ENCODE assay signal across 17 cellular contexts in genomic region chr4:45241976-45242375, GRCh38.
DNase-seq lines count a peak whose midpoint lies in the region; ATAC-seq, FAIRE-seq and TF ChIP-seq lines count a peak whose summit lies in the region.
"Had no signal": no experiment of that assay in that cellular context is flagged by ENCODE, and none has a peak within 500 bp of the region (broad histone marks: within the 10 kb centered on the region; RNA-seq: fewer than 3 reads in every experiment).

No MANE protein-coding gene starts in this region.

- no peak overlapping the region for H3K27ac ChIP-seq in small intestine (ENCODE audit: low read depth in 1 of 2, low read length in 1 of 2)
- H3K27ac ChIP-seq: SJCRH30 had no signal

- H3K4me3 ChIP-seq in astrocyte of the cerebellum (ENCODE audit: low read depth, low read length) = no peak overlapping the region
- no peak overlapping the region for H3K4me3 ChIP-seq in fibroblast of mammary gland (ENCODE audit: control insufficient read depth, low read depth, low read length)
- H3K4me3 ChIP-seq in small intestine (ENCODE audit: low read depth in 1 of 2, low read length in 2 of 2) = no peak overlapping the region
- H3K4me3 ChIP-seq: SJCRH30 had no signal

- H3K9me3 ChIP-seq in small intestine (ENCODE audit: control insufficient read depth, low read depth) = no peaks in the 10 kb centered on the region

- no peaks in the 10 kb centered on the region for H3K36me3 ChIP-seq in small intestine (ENCODE audit: control insufficient read depth in 2 of 2, insufficient read depth in 2 of 2, low read length in 2 of 2)
- H3K36me3 ChIP-seq: SJCRH30 had no signal

- no peaks in the 10 kb centered on the region for H3K4me1 ChIP-seq in small intestine (ENCODE audit: control insufficient read depth in 2 of 2, insufficient read depth in 1 of 2, low read depth in 1 of 2, low read length in 1 of 2)
- H3K4me1 ChIP-seq: SJCRH30 had no signal

- TF ChIP-seq CTCF in astrocyte of the cerebellum (IDR thresholded peaks at IDR 0.05; ENCODE audit: low read depth, low read length, missing control alignments) (no peak), fibroblast of mammary gland (conservative IDR thresholded peaks at IDR 0.05; ENCODE audit: control insufficient read depth, insufficient read depth, low read depth, low read length) (no peak)

- in situ Hi-C loops in astrocyte of the cerebellum (cut with HindIII; ENCODE audit: low sequenced_read_pairs) = no loop called here

- FAIRE-seq in small intestine (lab: Jason Lieb, UNC) = peak; percentile 99
- FAIRE-seq: H1 had no signal

- H3K27me3 ChIP-seq in small intestine (ENCODE audit: control insufficient read depth in 2 of 2, insufficient read depth in 2 of 2, low read length in 2 of 2) = no peaks in the 10 kb centered on the region
- H3K27me3 ChIP-seq: SJCRH30 had no signal

- ATAC-seq in HG02884 (IDR thresholded peaks at IDR 0.05; ENCODE audit: unreplicated experiment) = no peak
- no peak for ATAC-seq in HG03039 (IDR thresholded peaks at IDR 0.05; ENCODE audit: unreplicated experiment)

- DNase-seq in NCI-H2171 (lab: John Stamatoyannopoulos, UW) (peak; percentile 1), NCI-H2171 treated with DMSO at 0.1 percent for 48 hours (lab: John Stamatoyannopoulos, UW) (no peak), astrocyte of the cerebellum (ENCODE audit: low read depth) (peak; percentile 46), fibroblast of mammary gland (ENCODE audit: low read depth) (peak; percentile 14), small intestine (no peak), cerebellar cortex (ENCODE audit: low spot score) (no peak)
- DNase-seq: 8988T, DMS79 treated with DMSO at 0.1 percent for 48 hours, KG1, NCI-H1436 treated with DMSO at 0.1 percent for 48 hours, NCI-H2029, NCI-H524, NCI-H82 had no signal

Comparison
In these comparisons a context has a peak if more than half of its experiments do, and no peak if none do; other contexts are left out.
1. DNase-seq: peak in NCI-H2171 (single experiment), astrocyte of the cerebellum (single experiment) and fibroblast of mammary gland (single experiment); none in NCI-H2171 treated with DMSO at 0.1 percent for 48 hours (single experiment), small intestine (single experiment) and cerebellar cortex (single experiment).